10 cellular contexts compared by ENCODE assay signal in genomic region chr13:46571189-46571901, GRCh38. TPM values are rescaled to one million over a fixed set of nuclear protein-coding genes. Genes with fewer than 3 reads are reported as not detected.
DNase-seq lines count a peak whose midpoint lies in the region; ATAC-seq, FAIRE-seq and TF ChIP-seq lines count a peak whose summit lies in the region.
"Had no signal": no experiment of that assay in that cellular context is flagged by ENCODE, and none has a peak within 500 bp of the region (broad histone marks: within the 10 kb centered on the region; RNA-seq: fewer than 3 reads in every experiment).

No MANE protein-coding gene starts in this region.

- peaks cover 46% of the 10 kb centered on the region for H3K4me1 Mint-ChIP-seq in chondrocyte (ENCODE audit: low read depth)

- FAIRE-seq in small intestine (lab: Jason Lieb, UNC), result no peak

- TF ChIP-seq EP300 in stomach (IDR thresholded peaks at IDR 0.05), result no peak

- 82 to 93% (median 86%) methylated on average over 10 of the region's 10 CpGs for WGBS in stomach, 5 donors
- WGBS in small intestine, 3 donors, result 73 to 94% (median 90%) methylated on average over 10 of the region's 10 CpGs

- H3K27me3 ChIP-seq in stomach, result no peaks in the 10 kb centered on the region
- no peaks in the 10 kb centered on the region for H3K27me3 ChIP-seq in small intestine (ENCODE audit: control insufficient read depth in 2 of 2, insufficient read depth in 2 of 2, low read length in 2 of 2)

- H3K36me3 Mint-ChIP-seq in chondrocyte (ENCODE audit: low read depth), result no peaks in the 10 kb centered on the region
- H3K36me3 Mint-ChIP-seq: naive B cell had no signal

- intact Hi-C loops in stomach (cut with DNase I; ENCODE audit: low total_unique reads), result no loop called here

- ATAC-seq in activated CD4-positive, CD25-positive, alpha-beta regulatory T cell treated with anti-CD3 and anti-CD28 coated beads, Interleukin-2, amount 50 U/mL, for 24 hours, result peak; percentile 38 to 81
- peak; percentile 37 for ATAC-seq in HG03135 (IDR thresholded peaks at IDR 0.05; ENCODE audit: unreplicated experiment)

- TF ChIP-seq CTCF in chondrocyte (IDR thresholded peaks at IDR 0.05), result no peak
- no peak for TF ChIP-seq CTCF in stomach (IDR thresholded peaks at IDR 0.05)

- H3K9me3 Mint-ChIP-seq in chondrocyte (ENCODE audit: low read depth), result no peaks in the 10 kb centered on the region
- H3K9me3 Mint-ChIP-seq: activated naive CD8-positive, alpha-beta T cell treated with anti-CD3 and anti-CD28 coated beads, Interleukin-2, amount 10 ng/mL, durations not matched to agents 7 days and 5 days; naive B cell had no signal

- no peak for TF ChIP-seq POLR2A in stomach (IDR thresholded peaks at IDR 0.05)

- H3K9me3 ChIP-seq in stomach, result no peaks in the 10 kb centered on the region
- H3K9me3 ChIP-seq in small intestine (ENCODE audit: control insufficient read depth, low read depth), result no peaks in the 10 kb centered on the region

- H3K4me3 ChIP-seq in stomach (no peak overlapping the region), small intestine (ENCODE audit: low read depth in 1 of 2, low read length in 2 of 2) (no peak overlapping the region)

- H3K4me1 ChIP-seq in stomach, result peaks cover 31 to 90% (median 54%) of the 10 kb centered on the region in 4 donors
- H3K4me1 ChIP-seq in small intestine (ENCODE audit: control insufficient read depth in 2 of 2, insufficient read depth in 1 of 2, low read depth in 1 of 2, low read length in 1 of 2), result peaks cover 0 to 29% of the 10 kb centered on the region in 2 donors

- H3K27ac Mint-ChIP-seq in chondrocyte (ENCODE audit: unreplicated experiment), result peak overlapping the region; percentile 92
- H3K27ac Mint-ChIP-seq: activated naive CD8-positive, alpha-beta T cell treated with anti-CD3 and anti-CD28 coated beads, Interleukin-2, amount 10 ng/mL, durations not matched to agents 7 days and 5 days had no signal

- H3K27ac ChIP-seq in stomach (peak overlapping the region in 4 of 5 donors; percentile 7 to 59 (median 30)), small intestine (ENCODE audit: low read depth in 1 of 2, low read length in 1 of 2) (peak overlapping the region in 1 of 2 donors; percentile 19)

- H3K36me3 ChIP-seq in stomach (no peaks in the 10 kb centered on the region), small intestine (ENCODE audit: control insufficient read depth in 2 of 2, insufficient read depth in 2 of 2, low read length in 2 of 2) (no peaks in the 10 kb centered on the region)

- H3K4me3 Mint-ChIP-seq in chondrocyte (ENCODE audit: unreplicated experiment), result peak overlapping the region; percentile 37
- H3K4me3 Mint-ChIP-seq: activated naive CD8-positive, alpha-beta T cell treated with anti-CD3 and anti-CD28 coated beads, Interleukin-2, amount 10 ng/mL, durations not matched to agents 7 days and 5 days had no signal

- DNase-seq in activated CD4-positive, CD25-positive, alpha-beta regulatory T cell (lab: John Stamatoyannopoulos, UW), result no peak
- DNase-seq in chondrocyte (ENCODE audit: low spot score) (no peak), stomach (no peak), activated gamma-delta T cell treated with Interleukin-2 at 50 U/mL for 16 hours (no peak), small intestine (no peak)
- no peak for DNase-seq in stimulated activated naive CD4-positive, alpha-beta T cell (lab: John Stamatoyannopoulos, UW)
- DNase-seq: activated naive CD8-positive, alpha-beta T cell treated with anti-CD3 and anti-CD28 coated beads, Interleukin-2, amount 10 ng/mL, durations not matched to agents 7 days and 5 days; naive B cell had no signal

- H3K27me3 Mint-ChIP-seq in chondrocyte (ENCODE audit: low read depth), result no peaks in the 10 kb centered on the region
- H3K27me3 Mint-ChIP-seq: activated naive CD8-positive, alpha-beta T cell treated with anti-CD3 and anti-CD28 coated beads, Interleukin-2, amount 10 ng/mL, durations not matched to agents 7 days and 5 days; naive B cell had no signal

RNA-seq across cellular contexts. Expression of gene LRCH1, which starts 18.4 kb away (rescaled TPM):
- total RNA-seq in chondrocyte (14.0 to 14.4 TPM (median 14.1 TPM) in 3 replicates), stomach (10 to 100 TPM; 14.2 to 70.6 (median 50.9) TPM)
- polyA plus RNA-seq in stomach (1 to 10 TPM; 5.4 to 8.4 (median 7.5) TPM), small intestine (1 to 10 TPM; 6.9 to 7.1 (median 7.0) TPM)
